Comparison of ENCODE assay signal across 27 cellular contexts in the genomic region with DNA sequence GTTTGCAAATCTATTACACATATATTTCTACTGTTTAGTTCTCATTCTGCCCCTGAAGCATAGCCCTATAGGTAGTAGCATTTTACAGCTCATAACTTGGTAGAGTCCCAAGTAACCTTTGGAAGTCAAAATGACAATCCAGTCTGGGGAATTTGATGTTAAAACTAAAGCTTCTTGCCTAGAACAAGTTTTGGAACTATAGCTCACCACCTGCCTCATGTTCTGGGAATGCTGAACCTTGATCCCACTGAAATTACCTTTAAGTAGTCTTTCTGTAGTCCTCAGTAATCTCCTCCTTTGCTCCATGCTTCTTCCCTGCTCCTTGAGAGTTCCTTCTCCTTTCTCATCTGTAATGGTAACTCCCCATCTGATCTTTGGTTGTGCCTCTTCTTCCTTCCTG. TPM values are rescaled to one million over a fixed set of nuclear protein-coding genes. Genes with fewer than 3 reads are reported as not detected.
"Had no signal": no experiment of that assay in that cellular context is flagged by ENCODE, and none has a peak within 500 bp of the region (broad histone marks: within the 10 kb centered on the region; RNA-seq: fewer than 3 reads in every experiment).

No MANE protein-coding gene starts in this region.

- H3K9me3 Mint-ChIP-seq: immature natural killer cell; mesothelial cell of epicardium; naive thymus-derived CD4-positive, alpha-beta T cell; natural killer cell treated with Interleukin-12 subunit alpha and Interleukin-12 subunit beta and Interleukin-15 and Interleukin-18, amount 100 ng/mL, for 72 hours; stimulated activated naive B cell treated with anti-CD40 and anti-IgM and Interleukin-4, amounts not matched to agents 10 μg/mL and 1 μg/mL and 100 μg/mL, for 72 hours had no signal

- H3K36me3 Mint-ChIP-seq: immature natural killer cell; mesothelial cell of epicardium; naive thymus-derived CD4-positive, alpha-beta T cell; natural killer cell treated with Interleukin-12 subunit alpha and Interleukin-12 subunit beta and Interleukin-15 and Interleukin-18, amount 100 ng/mL, for 72 hours; stimulated activated naive B cell treated with anti-CD40 and anti-IgM and Interleukin-4, amounts not matched to agents 10 μg/mL and 1 μg/mL and 100 μg/mL, for 72 hours had no signal

- H3K27ac Mint-ChIP-seq: immature natural killer cell; mesothelial cell of epicardium; naive thymus-derived CD4-positive, alpha-beta T cell; natural killer cell treated with Interleukin-12 subunit alpha and Interleukin-12 subunit beta and Interleukin-15 and Interleukin-18, amount 100 ng/mL, for 72 hours; progenitor cell of endocrine pancreas; stimulated activated naive B cell treated with anti-CD40 and anti-IgM and Interleukin-4, amounts not matched to agents 10 μg/mL and 1 μg/mL and 100 μg/mL, for 72 hours had no signal

- H3K27ac ChIP-seq: left ventricle myocardium inferior, ovary, right atrium auricular region, right lobe of liver, testis, upper lobe of right lung had no signal

- DNase-seq: hypothalamus; immature natural killer cell; kidney; left ventricle myocardium inferior; mesendoderm; naive thymus-derived CD4-positive, alpha-beta T cell; ovary; right lobe of liver; stimulated activated CD4-positive, alpha-beta T cell treated with anti-CD3 and anti-CD28 coated beads, Interleukin-12 subunit alpha, Interleukin-12 subunit beta, amount 100 ng/mL, for 4 hours; stimulated activated CD4-positive, alpha-beta T cell treated with anti-CD3 and anti-CD28 coated beads, Interleukin-15, amount 100 ng/mL, for 24 hours; stimulated activated CD4-positive, alpha-beta T cell treated with anti-CD3 and anti-CD28 coated beads, Interleukin-2, amount 100 ng/mL, for 24 hours; stimulated activated CD4-positive, alpha-beta T cell treated with anti-CD3 and anti-CD28 coated beads, Interleukin-4, amount 100 ng/mL, for 1 hour; stimulated activated naive B cell treated with anti-CD40 and anti-IgM and Interleukin-4, amounts not matched to agents 10 μg/mL and 1 μg/mL and 100 μg/mL, for 72 hours; stimulated activated naive CD8-positive, alpha-beta T cell treated with anti-CD3 and anti-CD28 coated beads, Interleukin-15, Interleukin-2, amounts not matched to agents 100 U/mL and 50 U/mL, for 24 hours; stomach; testis; thyroid gland; upper lobe of right lung had no signal

- H3K27me3 Mint-ChIP-seq: natural killer cell treated with Interleukin-12 subunit alpha and Interleukin-12 subunit beta and Interleukin-15 and Interleukin-18, amount 100 ng/mL, for 72 hours; progenitor cell of endocrine pancreas; stimulated activated naive B cell treated with anti-CD40 and anti-IgM and Interleukin-4, amounts not matched to agents 10 μg/mL and 1 μg/mL and 100 μg/mL, for 72 hours had no signal

- H3K4me3 Mint-ChIP-seq: immature natural killer cell; mesothelial cell of epicardium; naive thymus-derived CD4-positive, alpha-beta T cell; natural killer cell treated with Interleukin-12 subunit alpha and Interleukin-12 subunit beta and Interleukin-15 and Interleukin-18, amount 100 ng/mL, for 72 hours; stimulated activated naive B cell treated with anti-CD40 and anti-IgM and Interleukin-4, amounts not matched to agents 10 μg/mL and 1 μg/mL and 100 μg/mL, for 72 hours had no signal

- H3K4me1 ChIP-seq: left ventricle myocardium inferior, right atrium auricular region, right lobe of liver, testis, upper lobe of right lung had no signal

- H3K27me3 ChIP-seq: ovary, right atrium auricular region, right lobe of liver, stomach, testis, thyroid gland, upper lobe of right lung had no signal

- H3K4me3 ChIP-seq: left ventricle myocardium inferior, lung, ovary, right atrium auricular region, right lobe of liver, stomach, testis, thyroid gland, upper lobe of right lung had no signal

- H3K9me3 ChIP-seq: left ventricle myocardium inferior, ovary, right atrium auricular region, right lobe of liver, stomach, testis, thyroid gland, upper lobe of right lung had no signal

- FAIRE-seq: islet of Langerhans, kidney, urothelium cell line had no signal

- H3K4me1 Mint-ChIP-seq: immature natural killer cell; mesothelial cell of epicardium; naive thymus-derived CD4-positive, alpha-beta T cell had no signal

- H3K36me3 ChIP-seq: left ventricle myocardium inferior, ovary, right atrium auricular region, right lobe of liver, stomach, thyroid gland, upper lobe of right lung had no signal

RNA-seq across cellular contexts. Expression of a gene that starts 8.5 kb away (rescaled TPM):
- total RNA-seq: left ventricle myocardium inferior; myocyte; natural killer cell treated with Interleukin-12 subunit alpha and Interleukin-12 subunit beta and Interleukin-15 and Interleukin-18, amount 100 ng/mL, for 72 hours; pulmonary artery endothelial cell had no signal
- polyA plus RNA-seq: immature natural killer cell; naive thymus-derived CD4-positive, alpha-beta T cell had no signal
